ENCODE assay signal across 8 cellular contexts in the genomic region with DNA sequence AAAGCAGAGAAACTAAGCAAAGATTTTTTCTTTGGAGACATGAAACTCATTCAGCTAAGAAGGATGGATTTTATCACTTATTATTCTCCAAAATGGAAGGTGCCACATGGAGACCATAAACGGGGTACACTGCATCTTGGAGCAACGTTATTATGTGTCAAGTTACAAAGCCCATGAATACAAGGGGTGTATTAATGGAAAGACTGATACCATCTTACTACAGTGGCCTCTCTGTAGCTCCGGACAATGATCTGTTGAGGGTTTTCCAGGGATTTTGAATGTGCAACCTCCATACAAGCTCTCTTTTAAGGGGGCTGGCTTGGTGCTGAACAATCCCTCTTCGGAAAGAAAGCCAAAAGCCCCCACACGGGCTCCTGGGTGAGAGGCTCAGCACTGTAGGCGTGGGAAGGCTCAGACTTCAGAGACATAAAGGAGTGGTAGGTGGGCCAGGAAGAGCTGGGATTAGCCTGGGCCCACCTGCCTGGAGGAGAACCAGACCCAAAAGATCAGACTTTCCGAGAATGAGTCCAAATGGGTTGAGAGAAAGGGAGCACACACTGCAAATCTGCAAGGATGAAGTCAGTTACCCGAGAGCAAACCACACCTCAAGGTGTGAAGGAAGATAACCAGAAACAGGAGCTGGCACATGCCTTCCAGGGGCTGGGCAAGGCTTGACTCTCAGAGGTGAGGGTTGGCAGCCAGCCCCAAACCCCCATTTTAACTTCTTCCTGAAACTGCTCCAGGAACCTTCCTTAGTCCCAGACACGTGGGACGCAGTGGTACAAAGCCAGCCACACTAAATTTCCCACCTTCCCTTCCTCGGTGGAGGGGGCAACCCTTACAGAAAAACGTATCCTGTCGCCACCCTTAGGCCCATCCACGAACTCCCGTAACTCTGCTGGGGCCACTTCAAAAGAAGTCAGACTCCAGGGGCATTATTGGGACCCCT. TPM values are rescaled to one million over a fixed set of nuclear protein-coding genes. Genes with fewer than 3 reads are reported as not detected.
DNase-seq lines count a peak whose midpoint lies in the region; ATAC-seq and TF ChIP-seq lines count a peak whose summit lies in the region.

No MANE protein-coding gene starts in this region.

- H3K27ac ChIP-seq in CD4-positive, alpha-beta memory T cell (ENCODE audit: low read depth, low read length): peak overlapping the region; percentile 86
- H3K27ac ChIP-seq in endodermal cell (ENCODE audit: low read depth, low read length): no peak overlapping the region

- H3K9me3 Mint-ChIP-seq in CD4-positive, alpha-beta memory T cell: peaks cover 0 to 12% (median 0%) of the 10 kb centered on the region in 8 donors
- peaks cover 7% of the 10 kb centered on the region for H3K9me3 Mint-ChIP-seq in endodermal cell
- no peaks in the 10 kb centered on the region for H3K9me3 Mint-ChIP-seq in naive thymus-derived CD8-positive, alpha-beta T cell

- POLR2A ChIA-PET in CD4-positive, alpha-beta memory T cell (lab: Charles Lee; ENCODE audit: partially characterized antibody): interaction anchor here (1.0 to 9.5 kb wide), 6 partner anchors 7 to 81 kb away, joined by 3 to 104 read pairs (median 41); a partner anchor contains a TSS
- POLR2A ChIA-PET in naive thymus-derived CD8-positive, alpha-beta T cell (lab: Charles Lee): interaction anchor here (0.6 to 3.0 kb wide), 13 partner anchors 11 to 339 kb away, joined by 3 to 27 read pairs (median 7); a partner anchor contains a TSS

- H3K9me3 ChIP-seq in CD4-positive, alpha-beta memory T cell (ENCODE audit: control insufficient read depth in 1 of 2, low read length in 2 of 2): no peaks in the 10 kb centered on the region
- H3K9me3 ChIP-seq in endodermal cell (ENCODE audit: control insufficient read depth, low read length): no peaks in the 10 kb centered on the region

- WGBS in endodermal cell (ENCODE audit: insufficient coverage in 1 of 2, insufficient read length in 1 of 2), 2 experiments: 76 to 87% methylated on average over 13 to 15 of the region's 15 CpGs

- H3K9ac ChIP-seq in endodermal cell (ENCODE audit: extremely low read depth, low read length, poor library complexity, severe bottlenecking): peak overlapping the region; percentile 94

- no peaks in the 10 kb centered on the region for H3K27me3 Mint-ChIP-seq in CD4-positive, alpha-beta memory T cell
- H3K27me3 Mint-ChIP-seq in endodermal cell (ENCODE audit: insufficient read depth): peaks cover 44% of the 10 kb centered on the region
- H3K27me3 Mint-ChIP-seq in naive thymus-derived CD8-positive, alpha-beta T cell: no peaks in the 10 kb centered on the region

- H3K36me3 ChIP-seq in CD4-positive, alpha-beta memory T cell (ENCODE audit: insufficient read depth, low read length): no peaks in the 10 kb centered on the region
- H3K36me3 ChIP-seq in endodermal cell (ENCODE audit: control insufficient read depth, insufficient read depth, low read length): no peaks in the 10 kb centered on the region

- H3K4me3 Mint-ChIP-seq in CD4-positive, alpha-beta memory T cell: peak overlapping the region; percentile 88 to 97 (median 92)
- H3K4me3 Mint-ChIP-seq in endodermal cell: peak overlapping the region; percentile 87
- H3K4me3 Mint-ChIP-seq in naive thymus-derived CD8-positive, alpha-beta T cell: peak overlapping the region; percentile 90 to 99 (median 95)

- DNase-seq in CD4-positive, alpha-beta memory T cell: no peak
- DNase-seq in RPMI7951 (ENCODE audit: low read depth) (peak; percentile 26), endodermal cell (no peak), NCI-H226 (no peak), DMS53 (lab: John Stamatoyannopoulos, UW) (no peak), NCI-H1092 treated with DMSO at 0.1 percent for 48 hours (lab: John Stamatoyannopoulos, UW) (no peak)
- DNase-seq in naive thymus-derived CD8-positive, alpha-beta T cell: peak in 1 of 10 donors; percentile 26

- peak overlapping the region; percentile 54 to 79 for H3K4me3 ChIP-seq in CD4-positive, alpha-beta memory T cell (ENCODE audit: low read length in 2 of 2)
- H3K4me3 ChIP-seq in endodermal cell (ENCODE audit: low read length): peak overlapping the region; percentile 89

- H3K27me3 ChIP-seq in CD4-positive, alpha-beta memory T cell (ENCODE audit: insufficient read depth, low read length): no peaks in the 10 kb centered on the region
- peaks cover 5% of the 10 kb centered on the region for H3K27me3 ChIP-seq in endodermal cell (ENCODE audit: control insufficient read depth, insufficient read depth, low read length, poor library complexity, severe bottlenecking)

- H3K4me1 Mint-ChIP-seq in CD4-positive, alpha-beta memory T cell: peaks cover 62 to 95% (median 79%) of the 10 kb centered on the region in 4 donors
- H3K4me1 Mint-ChIP-seq in endodermal cell: peaks cover 36% of the 10 kb centered on the region
- peaks cover 38 to 96% (median 91%) of the 10 kb centered on the region in 4 donors for H3K4me1 Mint-ChIP-seq in naive thymus-derived CD8-positive, alpha-beta T cell

- peaks cover 5 to 19% of the 10 kb centered on the region in 2 donors for H3K36me3 Mint-ChIP-seq in CD4-positive, alpha-beta memory T cell
- no peaks in the 10 kb centered on the region for H3K36me3 Mint-ChIP-seq in endodermal cell (ENCODE audit: low read depth)
- H3K36me3 Mint-ChIP-seq in naive thymus-derived CD8-positive, alpha-beta T cell: peaks cover 0 to 10% (median 0%) of the 10 kb centered on the region in 3 donors

- intact Hi-C loops in CD4-positive, alpha-beta memory T cell (cut with micrococcal nuclease): loop anchor here (1.0 to 10.0 kb wide), 4 partner anchors 7 to 470 kb away; a partner anchor contains a TSS

- TF ChIP-seq CTCF in endodermal cell (conservative IDR thresholded peaks at IDR 0.05): no peak

- peak in 1 of 2 donors; percentile 19 for ATAC-seq in naive thymus-derived CD8-positive, alpha-beta T cell
- ATAC-seq in HG03025 (IDR thresholded peaks at IDR 0.05; ENCODE audit: low FRiP score, unreplicated experiment): no peak

- CTCF ChIA-PET in CD4-positive, alpha-beta memory T cell (lab: Charles Lee; ENCODE audit: partially characterized antibody): interaction anchor here (0.8 to 4.2 kb wide), 8 partner anchors 13 to 58 kb away, joined by 3 to 30 read pairs (median 3); no protein-coding TSS in a partner anchor

- H3K27ac Mint-ChIP-seq in CD4-positive, alpha-beta memory T cell: peak overlapping the region; percentile 93 to 100 (median 100)
- H3K27ac Mint-ChIP-seq in endodermal cell: peak overlapping the region; percentile 92
- peak overlapping the region; percentile 91 to 100 (median 99) for H3K27ac Mint-ChIP-seq in naive thymus-derived CD8-positive, alpha-beta T cell

- H3K4me1 ChIP-seq in CD4-positive, alpha-beta memory T cell (ENCODE audit: insufficient read depth, low read length): peaks cover 90% of the 10 kb centered on the region
- peaks cover 8% of the 10 kb centered on the region for H3K4me1 ChIP-seq in endodermal cell (ENCODE audit: control insufficient read depth, insufficient read depth, low read length)

RNA-seq across cellular contexts. Expression of a gene that starts 1.5 kb away (rescaled TPM):
- 10 to 100 TPM; 22.8 to 23.7 TPM for total RNA-seq in CD4-positive, alpha-beta memory T cell
- polyA plus RNA-seq in CD4-positive, alpha-beta memory T cell: 10 to 100 TPM; 18.8 to 21.6 TPM
- total RNA-seq in RPMI7951 (2014; rRNA removed; shearing (Covaris generic)): 35.8 and 56.9 TPM in 2 replicates
- total RNA-seq in endodermal cell: 10 to 100 TPM; 22.7 to 24.1 TPM
- 28.1 TPM for polyA plus RNA-seq in endodermal cell (2013, experiment 1 of 2)
- polyA plus RNA-seq in endodermal cell (2013, experiment 2 of 2): 28.9 TPM
- total RNA-seq in naive thymus-derived CD8-positive, alpha-beta T cell: 10 to 100 TPM; 36.4 to 37.2 TPM
- 10 to 100 TPM; 15.2 to 19.4 (median 19.3) TPM for polyA plus RNA-seq in naive thymus-derived CD8-positive, alpha-beta T cell

RNA-seq across cellular contexts. Expression of a gene that starts 59.2 kb away (rescaled TPM):
- total RNA-seq in CD4-positive, alpha-beta memory T cell: 10 to 100 TPM; 87.7 to 88.3 TPM
- polyA plus RNA-seq in CD4-positive, alpha-beta memory T cell: 10 to 100 TPM in 1 of 2 donors, 1 to 10 TPM in 1; 4.5 to 11.2 TPM
- total RNA-seq in RPMI7951 (2014; rRNA removed; shearing (Covaris generic)): 3.8 and 4.2 TPM in 2 replicates
- 10 to 100 TPM; 24.5 to 24.9 TPM for total RNA-seq in endodermal cell
- 22.0 TPM for polyA plus RNA-seq in endodermal cell (2013, experiment 1 of 2)
- polyA plus RNA-seq in endodermal cell (2013, experiment 2 of 2): 21.2 TPM
- 100 to 1,000 TPM; 142 to 144 TPM for total RNA-seq in naive thymus-derived CD8-positive, alpha-beta T cell
- 10 to 100 TPM in 2 of 3 donors, 1 to 10 TPM in 1; 4.7 to 16.7 (median 12.9) TPM for polyA plus RNA-seq in naive thymus-derived CD8-positive, alpha-beta T cell
